15 cellular contexts compared by ENCODE assay signal in genomic region chr19:7698583-7698982, GRCh38. TPM values are rescaled to one million over a fixed set of nuclear protein-coding genes. Genes with fewer than 3 reads are reported as not detected.
DNase-seq lines count a peak whose midpoint lies in the region; FAIRE-seq and TF ChIP-seq lines count a peak whose summit lies in the region.
"Had no signal": no experiment of that assay in that cellular context is flagged by ENCODE, and none has a peak within 500 bp of the region (broad histone marks: within the 10 kb centered on the region; RNA-seq: fewer than 3 reads in every experiment).

No MANE protein-coding gene starts in this region.

- H2BK15ac ChIP-seq in H1 (ENCODE audit: low read length), result peak overlapping the region; percentile 72; the same call in 1 of the 2 replicates

- TF ChIP-seq RAD21 in H1 (IDR thresholded peaks at IDR 0.05 in 1 of 2, conservative IDR thresholded peaks at IDR 0.05 in 1 of 2; ENCODE audit: low read depth in 2 of 2, low read length in 2 of 2), result no peak

- no peak for TF ChIP-seq CTCF in HEK293 (tag by site-specific recombination; IDR thresholded peaks at IDR 0.05)
- TF ChIP-seq CTCF in H1 (IDR thresholded peaks at IDR 0.05; ENCODE audit: control extremely low read depth in 1 of 3, insufficient read depth in 1 of 3, low read depth in 1 of 3, low read length in 3 of 3), result no peak

- H3K4ac ChIP-seq in H1 (replicated peaks; ENCODE audit: insufficient read length, low read depth, low read length), result no peak overlapping the region

- no peaks in the 10 kb centered on the region for H3K79me2 ChIP-seq in H1 (ENCODE audit: control insufficient read depth in 1 of 2, insufficient read depth in 2 of 2, low read length in 2 of 2)

- peak overlapping the region; percentile 94 for H4K8ac ChIP-seq in H1 (ENCODE audit: extremely low read depth, insufficient read depth, low read length)

- DNase-seq in CD1c-positive myeloid dendritic cell (ENCODE audit: extremely low spot score) (peak; percentile 62), H1 (ENCODE audit: low read depth in 1 of 2, low spot score in 2 of 2) (no peak), MV-4-11 (lab: John Stamatoyannopoulos, UW) (no peak), D341Med (ENCODE audit: low spot score) (no peak), LoVo (ENCODE audit: low spot score) (no peak)
- DNase-seq: activated CD4-positive, alpha-beta memory T cell treated with anti-CD3 and anti-CD28 coated beads, Interleukin-2, amount 10 ng/mL, durations not matched to agents 7 days and 5 days; adrenal gland; CD8-positive, alpha-beta memory T cell; gastrocnemius medialis; MG63; mucosa of descending colon; uterus had no signal

- no peak for TF ChIP-seq POLR2A in H1 (IDR thresholded peaks at IDR 0.05; ENCODE audit: control extremely low read depth in 1 of 2, low read depth in 2 of 2, low read length in 2 of 2)

- no peak for FAIRE-seq in H1 (lab: Jason Lieb, UNC)

- no peak for TF ChIP-seq EP300 in H1 (IDR thresholded peaks at IDR 0.05; ENCODE audit: borderline replicate concordance in 1 of 2, low read depth in 2 of 2, low read length in 2 of 2)

- no peak overlapping the region for H4K5ac ChIP-seq in H1 (ENCODE audit: insufficient read length, low read depth, low read length)

- no peak overlapping the region for H3K9ac ChIP-seq in H1 (replicated peaks in 1 of 4; ENCODE audit: extremely low read depth in 1 of 4, low read depth in 3 of 4, low read length in 3 of 4)

- peak overlapping the region; percentile 22 for H2BK120ac ChIP-seq in H1 (replicated peaks; ENCODE audit: low read depth, low read length)

- peak overlapping the region; percentile 58; the same call in 1 of the 2 replicates for H2AFZ ChIP-seq in H1 (ENCODE audit: low read length)

- CTCF ChIA-PET in HEK293 (lab: Yijun Ruan, JAX), result interaction anchor here (0.5 to 2.2 kb wide), 3 partner anchors 18 to 245 kb away, joined by 4 to 8 read pairs (median 5); partner anchors contain the start of gene TRAPPC5
- CTCF ChIA-PET in H1 (lab: Charles Lee; ENCODE audit: partially characterized antibody), result interaction anchor here (0.6 to 2.9 kb wide), 9 partner anchors 14 to 133 kb away, joined by 3 to 21 read pairs (median 4); partner anchors contain the start of gene TRAPPC5

- H3K79me1 ChIP-seq in H1 (ENCODE audit: low read depth, low read length), result no peaks in the 10 kb centered on the region

- H4K20me1 ChIP-seq in H1 (replicated peaks in 1 of 2; ENCODE audit: control insufficient read depth in 1 of 2, insufficient read depth in 2 of 2, low read length in 2 of 2), result peaks cover 0 to 2% of the 10 kb centered on the region in 2 experiments

- no peak overlapping the region for H2BK12ac ChIP-seq in H1 (ENCODE audit: low read depth, low read length)

- 72% methylated on average over 11 of the region's 11 CpGs; no CpG with 5 or more reads in 1 of the 2 experiments for WGBS in H1 (ENCODE audit: extremely low coverage in 1 of 2, insufficient coverage in 1 of 2, insufficient read length in 1 of 2, insufficient replicate concordance in 2 of 2, low coverage in 1 of 2, low lambda C conversion rate in 2 of 2, missing lambda C conversion rate in 1 of 2), 2 experiments

- H3K4me3 ChIP-seq in HEK293 (ENCODE audit: low read depth, low read length) (no peak overlapping the region), H1 (ENCODE audit: extremely low read depth in 1 of 4, insufficient read depth in 2 of 4, low read depth in 3 of 4, low read length in 4 of 4) (no peak overlapping the region)
- H3K4me3 ChIP-seq: adrenal gland, cardiac muscle cell, gastrocnemius medialis, MG63, mucosa of descending colon, right atrium auricular region, uterus had no signal

- H3K18ac ChIP-seq in H1 (ENCODE audit: extremely low read depth, low read length), result no peak overlapping the region; the same call in 1 of the 2 replicates

- H3K36me3 ChIP-seq in HEK293 (ENCODE audit: control insufficient read depth in 2 of 2, insufficient read depth in 1 of 2, low read length in 2 of 2), result no peaks in the 10 kb centered on the region
- no peaks in the 10 kb centered on the region for H3K36me3 ChIP-seq in H1 (ENCODE audit: control insufficient read depth in 2 of 4, insufficient read depth in 4 of 4, low read length in 3 of 4)
- H3K36me3 ChIP-seq: adrenal gland, cardiac muscle cell, gastrocnemius medialis, MG63, right atrium auricular region, uterus had no signal

- H2BK5ac ChIP-seq in H1 (ENCODE audit: low read depth, low read length), result no peak overlapping the region

- H3K27ac ChIP-seq in HEK293 (ENCODE audit: extremely low read depth, low read depth, low read length), result no peak overlapping the region
- no peak overlapping the region for H3K27ac ChIP-seq in H1 (ENCODE audit: low read depth, low read length)
- H3K27ac ChIP-seq: adrenal gland, cardiac muscle cell, gastrocnemius medialis, right atrium auricular region, uterus had no signal

- POLR2A ChIA-PET in HEK293 (lab: Yijun Ruan, JAX), result interaction anchor here (0.6 to 1.8 kb wide), 2 partner anchors 13 to 244 kb away, joined by 3 to 6 read pairs; no protein-coding TSS in a partner anchor
- POLR2A ChIA-PET in H1 (lab: Charles Lee; ENCODE audit: partially characterized antibody), result interaction anchor here (0.7 to 1.1 kb wide), 2 partner anchors 9 to 10 kb away, joined by 3 to 4 read pairs; no protein-coding TSS in a partner anchor

- H3K4me1 ChIP-seq in HEK293 (ENCODE audit: control insufficient read depth, insufficient read depth, low read length) (no peaks in the 10 kb centered on the region), H1 (replicated peaks in 1 of 4; ENCODE audit: control insufficient read depth in 3 of 4, insufficient read depth in 4 of 4, low read length in 3 of 4) (peaks cover 0 to 16% (median 8%) of the 10 kb centered on the region in 4 experiments; a peak in 5 of 7 replicates)
- H3K4me1 ChIP-seq: adrenal gland, gastrocnemius medialis, right atrium auricular region, uterus had no signal

- H3K23ac ChIP-seq in H1 (ENCODE audit: insufficient read length), result no peak overlapping the region

- H2AK5ac ChIP-seq in H1 (ENCODE audit: low read depth, low read length), result no peak overlapping the region

- H3K14ac ChIP-seq in H1 (ENCODE audit: insufficient read length), result no peak overlapping the region

- no peak overlapping the region for H3K56ac ChIP-seq in H1 (replicated peaks; ENCODE audit: insufficient read length, low read depth, low read length)

- no peaks in the 10 kb centered on the region; a peak in 1 of 7 replicates for H3K27me3 ChIP-seq in H1 (replicated peaks in 1 of 4; ENCODE audit: control insufficient read depth in 3 of 4, extremely low read depth in 1 of 4, insufficient read depth in 3 of 4, low read length in 3 of 4)
- H3K27me3 ChIP-seq: right atrium auricular region, uterus had no signal

- H3K9me3 ChIP-seq in HEK293 (ENCODE audit: control insufficient read depth, insufficient read depth, low read depth, low read length), result no peaks in the 10 kb centered on the region
- H3K9me3 ChIP-seq in H1 (ENCODE audit: insufficient read depth in 2 of 2, low read depth in 1 of 2, low read length in 1 of 2), result no peaks in the 10 kb centered on the region; a peak in 1 of 4 replicates
- H3K9me3 ChIP-seq: adrenal gland, gastrocnemius medialis, MG63, mucosa of descending colon, right atrium auricular region, uterus had no signal

- H2BK20ac ChIP-seq in H1 (ENCODE audit: low read length), result no peak overlapping the region

- H4K91ac ChIP-seq in H1 (replicated peaks; ENCODE audit: insufficient read length, low read length), result no peak overlapping the region

- H3K4me2 ChIP-seq in H1 (ENCODE audit: insufficient read depth in 1 of 2, low read depth in 2 of 2, low read length in 2 of 2), result no peak overlapping the region

- no peaks in the 10 kb centered on the region for H3K23me2 ChIP-seq in H1 (ENCODE audit: low read depth, low read length)

RNA-seq across cellular contexts. Expression of gene FCER2, which starts 3.3 kb away (rescaled TPM):
- total RNA-seq in H1 (2021; fragmentation: NEBNext Ultra II Directional; extraction: Animal tissue kit (Norgen Biotek cat#: 25700)), result 0.29 TPM in 1 of 2 replicates, not detected in the other
- polyA plus RNA-seq in H1 (2011; rRNA removed), result 0.67 TPM in 2 replicates
- 0.32 TPM for polyA plus RNA-seq in H1 (2011; cell fraction: cytosol; rRNA removed)
- 1.2 TPM for polyA plus RNA-seq in H1 (2011; cell fraction: nucleus; rRNA removed)
- polyA plus RNA-seq in H1 (2012, experiment 1 of 2), result 0.39 to 0.69 TPM (median 0.57 TPM) in 3 of 4 replicates, not detected in the other
- polyA plus RNA-seq in H1 (2012, experiment 2 of 2), result 0.41 TPM
- 1.2 TPM for polyA plus RNA-seq in H1 (2013, experiment 1 of 2)
- polyA plus RNA-seq in H1 (2013, experiment 2 of 2), result 1.1 TPM
- 0.12 TPM in 1 of 2 replicates, not detected in the other for polyA minus RNA-seq in H1 (2011; rRNA and poly(A)+ RNA removed)
- not detected for polyA minus RNA-seq in H1 (2011; cell fraction: cytosol; rRNA and poly(A)+ RNA removed)
- polyA minus RNA-seq in H1 (2011; cell fraction: nucleus; rRNA and poly(A)+ RNA removed), result not detected
- total RNA-seq: cardiac muscle cell, gastrocnemius medialis, right atrium auricular region had no signal
- polyA plus RNA-seq: cardiac muscle cell; CD8-positive, alpha-beta memory T cell had no signal

RNA-seq across cellular contexts. Expression of gene TRAPPC5, which starts 17.9 kb away (rescaled TPM):
- total RNA-seq in H1 (2021; fragmentation: NEBNext Ultra II Directional; extraction: Animal tissue kit (Norgen Biotek cat#: 25700)), result 99.7 and 109 TPM in 2 replicates
- polyA plus RNA-seq in H1 (2011; rRNA removed), result 120 TPM in 2 replicates
- polyA plus RNA-seq in H1 (2011; cell fraction: cytosol; rRNA removed), result 100 TPM
- 77.3 TPM for polyA plus RNA-seq in H1 (2011; cell fraction: nucleus; rRNA removed)
- polyA plus RNA-seq in H1 (2012, experiment 1 of 2), result 55.2 to 165 TPM (median 152 TPM) in 4 replicates
- 95.9 TPM for polyA plus RNA-seq in H1 (2012, experiment 2 of 2)
- 60.6 TPM for polyA plus RNA-seq in H1 (2013, experiment 1 of 2)
- polyA plus RNA-seq in H1 (2013, experiment 2 of 2), result 68.5 TPM
- 42.8 and 56.6 TPM in 2 replicates for polyA minus RNA-seq in H1 (2011; rRNA and poly(A)+ RNA removed)
- polyA minus RNA-seq in H1 (2011; cell fraction: cytosol; rRNA and poly(A)+ RNA removed), result 97.4 TPM
- 61.8 TPM for polyA minus RNA-seq in H1 (2011; cell fraction: nucleus; rRNA and poly(A)+ RNA removed)

RNA-seq across cellular contexts. Expression of gene MCEMP1, which starts 21.7 kb away (rescaled TPM):
- total RNA-seq in H1 (2021; fragmentation: NEBNext Ultra II Directional; extraction: Animal tissue kit (Norgen Biotek cat#: 25700)), result not detected in 2 replicates
- 0.13 TPM in 1 of 2 replicates, not detected in the other for polyA plus RNA-seq in H1 (2011; rRNA removed)
- 0.08 TPM for polyA plus RNA-seq in H1 (2011; cell fraction: cytosol; rRNA removed)
- polyA plus RNA-seq in H1 (2011; cell fraction: nucleus; rRNA removed), result 0.10 TPM
- polyA plus RNA-seq in H1 (2012, experiment 1 of 2), result not detected in 4 replicates
- not detected for polyA plus RNA-seq in H1 (2012, experiment 2 of 2)
- polyA plus RNA-seq in H1 (2013, experiment 1 of 2), result not detected
- polyA plus RNA-seq in H1 (2013, experiment 2 of 2), result not detected
- not detected in 2 replicates for polyA minus RNA-seq in H1 (2011; rRNA and poly(A)+ RNA removed)
- not detected for polyA minus RNA-seq in H1 (2011; cell fraction: cytosol; rRNA and poly(A)+ RNA removed)
- not detected for polyA minus RNA-seq in H1 (2011; cell fraction: nucleus; rRNA and poly(A)+ RNA removed)
- total RNA-seq: activated CD4-positive, alpha-beta memory T cell treated with anti-CD3 and anti-CD28 coated beads, Interleukin-2, amount 10 ng/mL, durations not matched to agents 7 days and 5 days; cardiac muscle cell; CD8-positive, alpha-beta memory T cell had no signal
- polyA plus RNA-seq: cardiac muscle cell; CD8-positive, alpha-beta memory T cell had no signal

RNA-seq across cellular contexts. Expression of gene RETN, which starts 29.7 kb away (rescaled TPM):
- not detected in 2 replicates for total RNA-seq in H1 (2021; fragmentation: NEBNext Ultra II Directional; extraction: Animal tissue kit (Norgen Biotek cat#: 25700))
- not detected in 2 replicates for polyA plus RNA-seq in H1 (2011; rRNA removed)
- polyA plus RNA-seq in H1 (2011; cell fraction: cytosol; rRNA removed), result not detected
- polyA plus RNA-seq in H1 (2011; cell fraction: nucleus; rRNA removed), result not detected
- not detected in 4 replicates for polyA plus RNA-seq in H1 (2012, experiment 1 of 2)
- polyA plus RNA-seq in H1 (2012, experiment 2 of 2), result not detected
- polyA plus RNA-seq in H1 (2013, experiment 1 of 2), result not detected
- polyA plus RNA-seq in H1 (2013, experiment 2 of 2), result not detected
- not detected in 2 replicates for polyA minus RNA-seq in H1 (2011; rRNA and poly(A)+ RNA removed)
- not detected for polyA minus RNA-seq in H1 (2011; cell fraction: cytosol; rRNA and poly(A)+ RNA removed)
- not detected for polyA minus RNA-seq in H1 (2011; cell fraction: nucleus; rRNA and poly(A)+ RNA removed)
- total RNA-seq: activated CD4-positive, alpha-beta memory T cell treated with anti-CD3 and anti-CD28 coated beads, Interleukin-2, amount 10 ng/mL, durations not matched to agents 7 days and 5 days; cardiac muscle cell; CD8-positive, alpha-beta memory T cell; mucosa of descending colon; right atrium auricular region; uterus had no signal
- polyA plus RNA-seq: cardiac muscle cell had no signal

RNA-seq across cellular contexts. Expression of gene CLEC4G, which starts 33.3 kb away (rescaled TPM):
- total RNA-seq in H1 (2021; fragmentation: NEBNext Ultra II Directional; extraction: Animal tissue kit (Norgen Biotek cat#: 25700)), result 0.35 and 1.0 TPM in 2 replicates
- polyA plus RNA-seq in H1 (2011; rRNA removed), result 2.9 and 3.2 TPM in 2 replicates
- polyA plus RNA-seq in H1 (2011; cell fraction: cytosol; rRNA removed), result 2.8 TPM
- 2.7 TPM for polyA plus RNA-seq in H1 (2011; cell fraction: nucleus; rRNA removed)
- polyA plus RNA-seq in H1 (2012, experiment 1 of 2), result 0.69 to 1.7 TPM (median 1.1 TPM) in 4 replicates
- polyA plus RNA-seq in H1 (2012, experiment 2 of 2), result 1.3 TPM
- polyA plus RNA-seq in H1 (2013, experiment 1 of 2), result 0.69 TPM
- 0.66 TPM for polyA plus RNA-seq in H1 (2013, experiment 2 of 2)
- not detected in 2 replicates for polyA minus RNA-seq in H1 (2011; rRNA and poly(A)+ RNA removed)
- not detected for polyA minus RNA-seq in H1 (2011; cell fraction: cytosol; rRNA and poly(A)+ RNA removed)
- polyA minus RNA-seq in H1 (2011; cell fraction: nucleus; rRNA and poly(A)+ RNA removed), result not detected
- total RNA-seq: activated CD4-positive, alpha-beta memory T cell treated with anti-CD3 and anti-CD28 coated beads, Interleukin-2, amount 10 ng/mL, durations not matched to agents 7 days and 5 days; cardiac muscle cell; CD8-positive, alpha-beta memory T cell; uterus had no signal
- polyA plus RNA-seq: cardiac muscle cell; CD8-positive, alpha-beta memory T cell had no signal
